Comparison of ENCODE assay signal across 1 cellular context in the genomic region with DNA sequence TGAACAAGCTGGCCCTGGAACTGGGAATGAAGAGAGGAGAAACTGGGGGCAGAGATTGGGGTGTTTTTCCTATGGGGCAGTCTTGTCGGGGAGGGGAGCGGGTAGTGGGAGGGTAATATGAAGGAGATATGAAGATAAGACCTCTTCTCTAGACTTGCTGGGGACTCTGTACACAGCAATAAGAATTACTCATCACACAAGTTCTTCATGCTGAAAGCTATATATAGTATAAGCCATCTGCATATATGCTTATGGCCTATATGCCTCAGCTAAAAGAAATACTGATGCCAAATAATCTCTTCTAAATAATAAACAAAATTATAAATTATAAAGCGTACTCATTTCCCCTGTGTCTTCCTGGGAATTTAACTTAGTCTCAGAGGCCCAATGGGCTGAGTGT.
TF ChIP-seq lines count a peak whose summit lies in the region.

No MANE protein-coding gene starts in this region.

TF ChIP-seq in HEK293T, 16 proteins besides CTCF, POLR2A, EP300 and RAD21 (continued from another document):
- TF ChIP-seq, protein P1, sequence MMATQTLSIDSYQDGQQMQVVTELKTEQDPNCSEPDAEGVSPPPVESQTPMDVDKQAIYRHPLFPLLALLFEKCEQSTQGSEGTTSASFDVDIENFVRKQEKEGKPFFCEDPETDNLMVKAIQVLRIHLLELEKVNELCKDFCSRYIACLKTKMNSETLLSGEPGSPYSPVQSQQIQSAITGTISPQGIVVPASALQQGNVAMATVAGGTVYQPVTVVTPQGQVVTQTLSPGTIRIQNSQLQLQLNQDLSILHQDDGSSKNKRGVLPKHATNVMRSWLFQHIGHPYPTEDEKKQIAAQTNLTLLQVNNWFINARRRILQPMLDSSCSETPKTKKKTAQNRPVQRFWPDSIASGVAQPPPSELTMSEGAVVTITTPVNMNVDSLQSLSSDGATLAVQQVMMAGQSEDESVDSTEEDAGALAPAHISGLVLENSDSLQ (IDR thresholded peaks at IDR 0.05), result no peak
- no peak for TF ChIP-seq BHLHE40 (IDR thresholded peaks at IDR 0.05; ENCODE audit: borderline replicate concordance)
- no peak for TF ChIP-seq LEF1 (IDR thresholded peaks at IDR 0.05; ENCODE audit: borderline replicate concordance)
- no peak for TF ChIP-seq ELF4 (IDR thresholded peaks at IDR 0.05)
- no peak for TF ChIP-seq HDGF (IDR thresholded peaks at IDR 0.05; ENCODE audit: borderline replicate concordance)
- no peak for TF ChIP-seq FOXM1 (IDR thresholded peaks at IDR 0.05; ENCODE audit: borderline replicate concordance)
- no peak for TF ChIP-seq TARDBP (IDR thresholded peaks at IDR 0.05)
- no peak for TF ChIP-seq CTBP1 (IDR thresholded peaks at IDR 0.05; ENCODE audit: borderline replicate concordance)
- TF ChIP-seq FOXA1 (IDR thresholded peaks at IDR 0.05), result no peak
- no peak for TF ChIP-seq ZNF384 (IDR thresholded peaks at IDR 0.05)
- TF ChIP-seq SP1 (IDR thresholded peaks at IDR 0.05), result no peak
